Comparison of ENCODE assay signal across 13 cellular contexts in the genomic region with DNA sequence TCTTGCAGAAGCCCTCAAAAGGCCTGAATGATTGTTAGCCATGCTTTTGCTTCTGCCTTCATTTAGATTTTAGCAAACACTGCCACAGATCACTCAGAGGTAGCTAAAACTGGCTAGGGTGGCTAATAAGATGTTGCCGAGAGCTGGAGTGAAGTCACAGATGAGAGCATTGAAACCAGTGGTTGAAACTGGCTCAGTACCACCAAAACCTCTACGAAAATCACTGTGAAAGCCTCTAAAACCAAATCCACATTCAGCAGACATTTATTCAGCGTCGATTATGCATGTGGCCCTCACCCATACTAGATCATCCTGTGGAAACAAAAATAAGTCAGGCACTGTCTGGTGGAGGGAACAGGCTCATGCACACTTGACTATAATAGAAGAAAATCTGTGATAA. TPM values are rescaled to one million over a fixed set of nuclear protein-coding genes. Genes with fewer than 3 reads are reported as not detected.
DNase-seq lines count a peak whose midpoint lies in the region; ATAC-seq and TF ChIP-seq lines count a peak whose summit lies in the region.
"Had no signal": no experiment of that assay in that cellular context is flagged by ENCODE, and none has a peak within 500 bp of the region (broad histone marks: within the 10 kb centered on the region; RNA-seq: fewer than 3 reads in every experiment).

No MANE protein-coding gene starts in this region.

- H3K4me3 Mint-ChIP-seq in activated CD8-positive, alpha-beta T cell treated with anti-CD3 and anti-CD28 coated beads for 36 hours, result no peak overlapping the region
- H3K4me3 Mint-ChIP-seq in activated CD8-positive, alpha-beta T cell treated with anti-CD3 and anti-CD28 coated beads, Interleukin-2, amount 10 ng/mL, durations not matched to agents 7 days and 5 days, result no peak overlapping the region
- H3K4me3 Mint-ChIP-seq in stimulated activated effector memory CD8-positive, alpha-beta T cell treated with anti-CD3 and anti-CD28 coated beads, Interleukin-12 subunit alpha, Interleukin-12 subunit beta, amount 100 ng/mL, for 72 hours, result peak overlapping the region; percentile 9

- H3K27me3 ChIP-seq in gastroesophageal sphincter, result no peaks in the 10 kb centered on the region

- H3K27ac ChIP-seq in gastroesophageal sphincter, result no peak overlapping the region
- H3K27ac ChIP-seq: HL-60 had no signal

- H3K4me1 ChIP-seq in gastroesophageal sphincter, result no peaks in the 10 kb centered on the region

- H3K36me3 Mint-ChIP-seq in activated CD8-positive, alpha-beta T cell treated with anti-CD3 and anti-CD28 coated beads for 36 hours (ENCODE audit: low read depth), result peaks cover 11% of the 10 kb centered on the region
- H3K36me3 Mint-ChIP-seq in activated CD8-positive, alpha-beta T cell treated with anti-CD3 and anti-CD28 coated beads, Interleukin-2, amount 10 ng/mL, durations not matched to agents 7 days and 5 days (ENCODE audit: low read depth), result no peaks in the 10 kb centered on the region
- H3K36me3 Mint-ChIP-seq in stimulated activated effector memory CD8-positive, alpha-beta T cell treated with anti-CD3 and anti-CD28 coated beads, Interleukin-12 subunit alpha, Interleukin-12 subunit beta, amount 100 ng/mL, for 72 hours, result peaks cover 6% of the 10 kb centered on the region

- H3K36me3 ChIP-seq in gastroesophageal sphincter, result no peaks in the 10 kb centered on the region

- peaks cover 0 to 6% (median 0%) of the 10 kb centered on the region in 3 donors for H3K9me3 ChIP-seq in gastroesophageal sphincter
- H3K9me3 ChIP-seq: mucosa of descending colon had no signal

- 96% methylated on average over 4 of the region's 4 CpGs for WGBS in gastroesophageal sphincter (ENCODE audit: low coverage in 1 of 2), 2 donors

- TF ChIP-seq POLR2A in gastroesophageal sphincter (IDR thresholded peaks at IDR 0.05), result no peak

- no peak for TF ChIP-seq EP300 in gastroesophageal sphincter (IDR thresholded peaks at IDR 0.05)

- ATAC-seq in activated CD8-positive, alpha-beta T cell treated with anti-CD3 and anti-CD28 coated beads for 36 hours, result peak; percentile 88
- ATAC-seq in activated CD8-positive, alpha-beta T cell treated with anti-CD3 and anti-CD28 coated beads, Interleukin-2, amount 10 ng/mL, durations not matched to agents 7 days and 5 days, result no peak
- ATAC-seq in GM21447 (IDR thresholded peaks at IDR 0.05; ENCODE audit: unreplicated experiment) (peak; percentile 98), HG03064 (IDR thresholded peaks at IDR 0.05; ENCODE audit: low read depth, unreplicated experiment) (peak; percentile 93), left ventricle myocardium superior (no peak), gastroesophageal sphincter (no peak)
- ATAC-seq in stimulated activated effector memory CD8-positive, alpha-beta T cell treated with anti-CD3 and anti-CD28 coated beads, Interleukin-12 subunit alpha, Interleukin-12 subunit beta, amount 100 ng/mL, for 72 hours, result peak; percentile 98
- ATAC-seq: mucosa of descending colon, right cardiac atrium had no signal

- no peaks in the 10 kb centered on the region for H3K27me3 Mint-ChIP-seq in activated CD8-positive, alpha-beta T cell treated with anti-CD3 and anti-CD28 coated beads for 36 hours
- peaks cover 4% of the 10 kb centered on the region for H3K27me3 Mint-ChIP-seq in activated CD8-positive, alpha-beta T cell treated with anti-CD3 and anti-CD28 coated beads, Interleukin-2, amount 10 ng/mL, durations not matched to agents 7 days and 5 days (ENCODE audit: low read depth)

- intact Hi-C loops in activated CD8-positive, alpha-beta T cell treated with anti-CD3 and anti-CD28 coated beads for 36 hours (cut with micrococcal nuclease), result loop anchor here (5.0 kb wide), 1 partner anchor 44 kb away; no protein-coding TSS in a partner anchor
- intact Hi-C loops in left ventricle myocardium superior (cut with micrococcal nuclease), result no loop called here

- CTCF ChIA-PET in activated CD8-positive, alpha-beta T cell treated with anti-CD3 and anti-CD28 coated beads for 36 hours (lab: Charles Lee), result interaction anchor here (1.6 kb wide), 1 partner anchor 25 kb away, joined by 3 read pairs; no protein-coding TSS in a partner anchor
- CTCF ChIA-PET in activated CD8-positive, alpha-beta T cell treated with anti-CD3 and anti-CD28 coated beads, Interleukin-2, amount 10 ng/mL, durations not matched to agents 7 days and 5 days (lab: Charles Lee), result interaction anchor here (1.0 to 1.4 kb wide), 2 partner anchors 15 to 123 kb away, joined by 3 read pairs; no protein-coding TSS in a partner anchor

- POLR2A ChIA-PET in activated CD8-positive, alpha-beta T cell treated with anti-CD3 and anti-CD28 coated beads for 36 hours (lab: Charles Lee), result interaction anchor here (0.6 kb wide), 2 partner anchors 54 to 690 kb away, joined by 3 read pairs; no protein-coding TSS in a partner anchor
- POLR2A ChIA-PET in activated CD8-positive, alpha-beta T cell treated with anti-CD3 and anti-CD28 coated beads, Interleukin-2, amount 10 ng/mL, durations not matched to agents 7 days and 5 days (lab: Charles Lee), result no interaction called here

- no peak overlapping the region for H3K27ac Mint-ChIP-seq in activated CD8-positive, alpha-beta T cell treated with anti-CD3 and anti-CD28 coated beads for 36 hours
- H3K27ac Mint-ChIP-seq in activated CD8-positive, alpha-beta T cell treated with anti-CD3 and anti-CD28 coated beads, Interleukin-2, amount 10 ng/mL, durations not matched to agents 7 days and 5 days, result no peak overlapping the region
- no peak overlapping the region for H3K27ac Mint-ChIP-seq in stimulated activated effector memory CD8-positive, alpha-beta T cell treated with anti-CD3 and anti-CD28 coated beads, Interleukin-12 subunit alpha, Interleukin-12 subunit beta, amount 100 ng/mL, for 72 hours

- TF ChIP-seq CTCF in activated CD8-positive, alpha-beta T cell treated with anti-CD3 and anti-CD28 coated beads for 36 hours (IDR thresholded peaks at IDR 0.05), result no peak
- TF ChIP-seq CTCF in gastroesophageal sphincter (IDR thresholded peaks at IDR 0.05), result no peak

- peaks cover 6% of the 10 kb centered on the region for H3K4me1 Mint-ChIP-seq in activated CD8-positive, alpha-beta T cell treated with anti-CD3 and anti-CD28 coated beads for 36 hours (ENCODE audit: low read depth)
- H3K4me1 Mint-ChIP-seq in activated CD8-positive, alpha-beta T cell treated with anti-CD3 and anti-CD28 coated beads, Interleukin-2, amount 10 ng/mL, durations not matched to agents 7 days and 5 days (ENCODE audit: low read depth), result no peaks in the 10 kb centered on the region
- H3K4me1 Mint-ChIP-seq in stimulated activated effector memory CD8-positive, alpha-beta T cell treated with anti-CD3 and anti-CD28 coated beads, Interleukin-12 subunit alpha, Interleukin-12 subunit beta, amount 100 ng/mL, for 72 hours, result peaks cover 22% of the 10 kb centered on the region

- DNase-seq in activated CD8-positive, alpha-beta T cell treated with anti-CD3 and anti-CD28 coated beads for 36 hours, result peak; percentile 40
- DNase-seq in activated CD8-positive, alpha-beta T cell treated with anti-CD3 and anti-CD28 coated beads, Interleukin-2, amount 10 ng/mL, durations not matched to agents 7 days and 5 days, result no peak
- peak; percentile 16 to 70 for DNase-seq in stimulated activated effector memory CD8-positive, alpha-beta T cell treated with anti-CD3 and anti-CD28 coated beads, Interleukin-12 subunit alpha, Interleukin-12 subunit beta, amount 100 ng/mL, for 72 hours (ENCODE audit: low spot score in 2 of 2)
- no peak for DNase-seq in activated CD4-positive, alpha-beta T cell treated with anti-CD3 and anti-CD28 coated beads for 4 hours
- no peak for DNase-seq in left ventricle myocardium superior
- DNase-seq: hypothalamus, mucosa of descending colon, NCI-H1417, right cardiac atrium had no signal

- peaks cover 13% of the 10 kb centered on the region for H3K9me3 Mint-ChIP-seq in activated CD8-positive, alpha-beta T cell treated with anti-CD3 and anti-CD28 coated beads for 36 hours
- no peaks in the 10 kb centered on the region for H3K9me3 Mint-ChIP-seq in activated CD8-positive, alpha-beta T cell treated with anti-CD3 and anti-CD28 coated beads, Interleukin-2, amount 10 ng/mL, durations not matched to agents 7 days and 5 days (ENCODE audit: insufficient read depth)
- H3K9me3 Mint-ChIP-seq in stimulated activated effector memory CD8-positive, alpha-beta T cell treated with anti-CD3 and anti-CD28 coated beads, Interleukin-12 subunit alpha, Interleukin-12 subunit beta, amount 100 ng/mL, for 72 hours, result peaks cover 11% of the 10 kb centered on the region

- no peak overlapping the region for H3K4me3 ChIP-seq in gastroesophageal sphincter
- H3K4me3 ChIP-seq: mucosa of descending colon had no signal

RNA-seq across cellular contexts. Expression of a gene that starts 50.8 kb away (rescaled TPM):
- 10 to 100 TPM; 26.8 to 27.0 TPM for total RNA-seq in activated CD8-positive, alpha-beta T cell treated with anti-CD3 and anti-CD28 coated beads for 36 hours
- total RNA-seq in activated CD8-positive, alpha-beta T cell treated with anti-CD3 and anti-CD28 coated beads, Interleukin-2, amount 10 ng/mL, durations not matched to agents 7 days and 5 days, result 10 to 100 TPM; 53.1 to 55.6 TPM
- total RNA-seq in left ventricle myocardium superior (2.3 TPM), gastroesophageal sphincter (1 to 10 TPM; 1.4 to 4.0 (median 2.5) TPM)

Comparison
In these comparisons a context has a peak if more than half of its experiments do, and no peak if none do; other contexts are left out.
1. ATAC-seq: peak in activated CD8-positive, alpha-beta T cell treated with anti-CD3 and anti-CD28 coated beads for 36 hours (single experiment), GM21447 (single experiment), HG03064 (single experiment) and stimulated activated effector memory CD8-positive, alpha-beta T cell treated with anti-CD3 and anti-CD28 coated beads, Interleukin-12 subunit alpha, Interleukin-12 subunit beta, amount 100 ng/mL, for 72 hours (single experiment); none in activated CD8-positive, alpha-beta T cell treated with anti-CD3 and anti-CD28 coated beads, Interleukin-2, amount 10 ng/mL, durations not matched to agents 7 days and 5 days (single experiment), left ventricle myocardium superior (single experiment) and gastroesophageal sphincter (single experiment).
2. DNase-seq: peak in activated CD8-positive, alpha-beta T cell treated with anti-CD3 and anti-CD28 coated beads for 36 hours (single experiment) and stimulated activated effector memory CD8-positive, alpha-beta T cell treated with anti-CD3 and anti-CD28 coated beads, Interleukin-12 subunit alpha, Interleukin-12 subunit beta, amount 100 ng/mL, for 72 hours (2 of 2); none in activated CD8-positive, alpha-beta T cell treated with anti-CD3 and anti-CD28 coated beads, Interleukin-2, amount 10 ng/mL, durations not matched to agents 7 days and 5 days (single experiment), activated CD4-positive, alpha-beta T cell treated with anti-CD3 and anti-CD28 coated beads for 4 hours (0 of 2) and left ventricle myocardium superior (single experiment).